8 cellular contexts compared by ENCODE assay signal in genomic region chr15:64093627-64094417, GRCh38. TPM values are rescaled to one million over a fixed set of nuclear protein-coding genes. Genes with fewer than 3 reads are reported as not detected.
DNase-seq lines count a peak whose midpoint lies in the region; ATAC-seq and TF ChIP-seq lines count a peak whose summit lies in the region.

Gene CIAO2A (minus strand): TSS chr15:64093838. CDS start chr15:64093768, 70 bp downstream.

- peak; percentile 58 for ATAC-seq in GM21526 (IDR thresholded peaks at IDR 0.05; ENCODE audit: low FRiP score, unreplicated experiment)

- peak within 1 kb of the TSS; percentile 90 for H3K4me2 ChIP-seq in OCI-LY7 (ENCODE audit: low read length)

- POLR2A ChIA-PET in OCI-LY7 (lab: Charles Lee): interaction anchor here (0.5 to 1.7 kb wide), 13 partner anchors 8 to 590 kb away, joined by 3 to 12 read pairs (median 4); no protein-coding TSS in a partner anchor

- H3K4me1 ChIP-seq in OCI-LY7 (ENCODE audit: insufficient read depth, low read length, poor library complexity, severe bottlenecking): peaks cover 68% of the 10 kb centered on the region

- H3K36me3 ChIP-seq in OCI-LY7 (ENCODE audit: insufficient read depth, low read length): peaks cover 12% of the 10 kb centered on the region

- H3K79me2 ChIP-seq in OCI-LY7 (ENCODE audit: insufficient read depth, low read depth, low read length): peaks cover 86% of the 10 kb centered on the region

- H3K9me2 ChIP-seq in OCI-LY7 (ENCODE audit: insufficient read depth, low read length): no peaks in the 10 kb centered on the region

- H3K27ac ChIP-seq in OCI-LY7 (ENCODE audit: low read depth, low read length, poor library complexity, severe bottlenecking): peak within 1 kb of the TSS; percentile 75

- CTCF ChIA-PET in OCI-LY7 (lab: Charles Lee; ENCODE audit: unreplicated experiment): interaction anchor here (0.8 to 1.0 kb wide), 3 partner anchors 26 to 380 kb away, joined by 3 read pairs; no protein-coding TSS in a partner anchor

- peaks cover 29% of the 10 kb centered on the region for H4K20me1 ChIP-seq in OCI-LY7 (ENCODE audit: insufficient read depth, low read length)

- H3K4me3 ChIP-seq in OCI-LY7 (ENCODE audit: low read depth, low read length, poor library complexity, severe bottlenecking): peak within 1 kb of the TSS; percentile 85

- no peaks in the 10 kb centered on the region for H3K9me3 ChIP-seq in OCI-LY7 (ENCODE audit: low read length)

- H2AFZ ChIP-seq in OCI-LY7 (ENCODE audit: low read length): peak within 1 kb of the TSS; percentile 85

- DNase-seq in DMS 273 (lab: John Stamatoyannopoulos, UW; ENCODE audit: unreplicated experiment) (peak; percentile 98), HuH-7.5 (ENCODE audit: low spot score) (peak; percentile 66), OCI-LY7 (ENCODE audit: low spot score) (peak; percentile 98), activated T-cell treated with anti-CD3 and anti-CD28 coated beads for 1 hour (ENCODE audit: low read depth) (peak; percentile 79), epidermal melanocyte (ENCODE audit: insufficient read length, low spot score) (peak; percentile 79), middle frontal gyrus (ENCODE audit: extremely low spot score, low spot score) (peak; percentile 99)
- peak; percentile 77 to 87 for DNase-seq in stimulated activated CD8-positive, alpha-beta memory T cell treated with anti-CD3 and anti-CD28 coated beads, Interleukin-2, amount 100 ng/mL, for 48 hours (ENCODE audit: low read depth in 2 of 2)

- no peak for TF ChIP-seq CTCF in OCI-LY7 (conservative IDR thresholded peaks at IDR 0.05; ENCODE audit: low read length)

- no TSS peak for BruUV-seq in OCI-LY7 (replicated peaks; lab: Mats Ljungman, UMichigan)

- intact Hi-C loops in OCI-LY7 (cut with micrococcal nuclease; ENCODE audit: unreplicated experiment): loop anchor here (1.0 to 10.0 kb wide), 3 partner anchors 59 to 619 kb away; partner anchors contain the start of gene PCLAF

RNA-seq across cellular contexts. Expression of gene CIAO2A, which starts in this region (rescaled TPM):
- 71.6 and 84.7 TPM in 2 replicates for total RNA-seq in OCI-LY7 (2014; rRNA removed; shearing (Covaris generic))
- 78.7 and 86.7 TPM in 2 replicates for total RNA-seq in OCI-LY7 (2022)

Comparison
In these comparisons a context has a peak if more than half of its experiments do, and no peak if none do; other contexts are left out.
1. Peak in every context shown above with its lines: DNase-seq, ATAC-seq, H3K4me3 ChIP-seq and H3K27ac ChIP-seq.